In the genomic region with DNA sequence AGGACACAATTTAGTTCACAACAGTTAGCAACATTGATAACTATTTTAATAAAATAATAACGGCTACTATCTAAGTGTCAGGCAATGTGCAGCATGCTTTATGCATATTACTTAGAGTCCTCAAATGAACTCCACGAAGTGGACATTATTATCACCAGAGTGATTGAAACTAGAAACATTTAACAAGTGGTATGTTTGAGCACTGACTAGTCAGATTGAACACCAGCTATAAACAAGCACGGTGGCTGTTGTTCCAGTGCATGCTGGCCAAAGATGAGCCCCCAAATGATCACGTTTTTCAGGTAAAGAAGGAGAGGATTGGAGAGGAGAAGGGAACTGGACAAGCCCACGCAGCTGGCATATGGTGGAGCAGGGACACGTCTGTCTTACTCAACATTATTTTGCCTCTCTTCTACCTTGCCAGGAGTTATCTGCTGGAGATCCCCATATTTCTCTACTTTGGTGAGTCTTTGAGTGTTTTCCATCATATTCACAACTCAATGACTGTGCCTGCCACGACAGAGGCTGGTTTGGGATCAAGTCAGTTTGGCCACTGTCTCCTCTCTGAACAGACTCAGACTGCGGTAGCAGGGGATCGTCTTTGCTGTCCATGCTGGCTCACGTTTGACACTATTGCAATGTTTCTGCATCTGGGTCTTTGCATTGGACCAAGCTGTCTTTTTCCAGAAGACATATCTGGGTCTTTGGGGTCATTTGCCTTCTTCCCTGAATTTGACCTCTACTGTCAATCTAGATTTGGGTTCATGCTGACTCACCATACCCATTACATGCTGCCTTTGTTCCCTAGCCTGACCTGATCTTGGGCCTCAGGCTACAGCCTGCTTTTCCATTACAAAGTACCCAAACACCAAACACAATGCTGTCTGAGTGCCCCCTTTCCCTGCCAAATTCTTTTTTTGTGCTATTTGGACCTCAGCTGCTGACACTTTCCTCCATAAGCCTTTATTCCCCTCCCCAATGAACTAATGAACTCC, we compare ENCODE assay signal across 1 cellular context.
A peak's percentile ranks its signal among the peaks of the same experiment; 100 is the strongest.
TF ChIP-seq lines count a peak whose summit lies in the region.

No MANE protein-coding gene starts in this region.

TF ChIP-seq in K562, 482 proteins besides CTCF, POLR2A, EP300 and RAD21 (continued from another document):
- TF ChIP-seq PBX2 (CRISPR knock-in tag; IDR thresholded peaks at IDR 0.05; ENCODE audit: low read depth) (no peak), PBX2 (tag; conservative IDR thresholded peaks at IDR 0.05; ENCODE audit: low read depth) (0 out of 2 replicates have a peak, but pooled peaks have one; percentile 6), ESRRA (IDR thresholded peaks at IDR 0.05; ENCODE audit: borderline replicate concordance, low read depth) (peak; percentile 85), NR2C2 (CRISPR knock-in tag; IDR thresholded peaks at IDR 0.05) (no peak), NR2C2 (tag; IDR thresholded peaks at IDR 0.05) (peak; percentile 40; the same call in 1 of the 2 replicates), C11orf30 (IDR thresholded peaks at IDR 0.05; ENCODE audit: low read depth) (peak; percentile 80), NCOA2 (IDR thresholded peaks at IDR 0.05; ENCODE audit: partially characterized antibody in 2 of 2) (no peak), NR2C1 (IDR thresholded peaks at IDR 0.05) (no peak), NR2C1 (tag; IDR thresholded peaks at IDR 0.05) (peak; percentile 61; the same call in 1 of the 2 replicates), NFE2 (IDR thresholded peaks at IDR 0.05; ENCODE audit: low read depth) (peak; percentile 77), SNRNP70 (optimal IDR thresholded peaks at IDR 0.05; ENCODE audit: low read depth, low read length) (no peak), RBFOX2 (IDR thresholded peaks at IDR 0.05; ENCODE audit: low read depth, low read length) (no peak), NEUROD1 (IDR thresholded peaks at IDR 0.05; ENCODE audit: borderline replicate concordance, low read depth, low read length, partially characterized antibody) (no peak), ZFP1 (CRISPR knock-in tag; IDR thresholded peaks at IDR 0.05) (no peak), TSC22D4 (tag; IDR thresholded peaks at IDR 0.05) (no peak), TRIM28 (IDR thresholded peaks at IDR 0.05) (no peak), HDGF (IDR thresholded peaks at IDR 0.05) (no peak), ZBTB8A (IDR thresholded peaks at IDR 0.05; ENCODE audit: partially characterized antibody) (no peak), E2F3 (CRISPR knock-in tag; IDR thresholded peaks at IDR 0.05) (no peak)
- TF ChIP-seq, protein P1, sequence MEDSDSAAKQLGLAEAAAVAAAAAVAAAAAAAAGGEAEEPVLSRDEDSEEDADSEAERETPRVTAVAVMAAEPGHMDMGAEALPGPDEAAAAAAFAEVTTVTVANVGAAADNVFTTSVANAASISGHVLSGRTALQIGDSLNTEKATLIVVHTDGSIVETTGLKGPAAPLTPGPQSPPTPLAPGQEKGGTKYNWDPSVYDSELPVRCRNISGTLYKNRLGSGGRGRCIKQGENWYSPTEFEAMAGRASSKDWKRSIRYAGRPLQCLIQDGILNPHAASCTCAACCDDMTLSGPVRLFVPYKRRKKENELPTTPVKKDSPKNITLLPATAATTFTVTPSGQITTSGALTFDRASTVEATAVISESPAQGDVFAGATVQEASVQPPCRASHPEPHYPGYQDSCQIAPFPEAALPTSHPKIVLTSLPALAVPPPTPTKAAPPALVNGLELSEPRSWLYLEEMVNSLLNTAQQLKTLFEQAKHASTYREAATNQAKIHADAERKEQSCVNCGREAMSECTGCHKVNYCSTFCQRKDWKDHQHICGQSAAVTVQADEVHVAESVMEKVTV (CRISPR knock-in tag; IDR thresholded peaks at IDR 0.05): no peak
- TF ChIP-seq, protein P2, sequence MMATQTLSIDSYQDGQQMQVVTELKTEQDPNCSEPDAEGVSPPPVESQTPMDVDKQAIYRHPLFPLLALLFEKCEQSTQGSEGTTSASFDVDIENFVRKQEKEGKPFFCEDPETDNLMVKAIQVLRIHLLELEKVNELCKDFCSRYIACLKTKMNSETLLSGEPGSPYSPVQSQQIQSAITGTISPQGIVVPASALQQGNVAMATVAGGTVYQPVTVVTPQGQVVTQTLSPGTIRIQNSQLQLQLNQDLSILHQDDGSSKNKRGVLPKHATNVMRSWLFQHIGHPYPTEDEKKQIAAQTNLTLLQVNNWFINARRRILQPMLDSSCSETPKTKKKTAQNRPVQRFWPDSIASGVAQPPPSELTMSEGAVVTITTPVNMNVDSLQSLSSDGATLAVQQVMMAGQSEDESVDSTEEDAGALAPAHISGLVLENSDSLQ (IDR thresholded peaks at IDR 0.05): peak; percentile 72
TF ChIP-seq in K562: peak in this region for 13.
